ENCODE assay signal across 17 cellular contexts in the genomic region with DNA sequence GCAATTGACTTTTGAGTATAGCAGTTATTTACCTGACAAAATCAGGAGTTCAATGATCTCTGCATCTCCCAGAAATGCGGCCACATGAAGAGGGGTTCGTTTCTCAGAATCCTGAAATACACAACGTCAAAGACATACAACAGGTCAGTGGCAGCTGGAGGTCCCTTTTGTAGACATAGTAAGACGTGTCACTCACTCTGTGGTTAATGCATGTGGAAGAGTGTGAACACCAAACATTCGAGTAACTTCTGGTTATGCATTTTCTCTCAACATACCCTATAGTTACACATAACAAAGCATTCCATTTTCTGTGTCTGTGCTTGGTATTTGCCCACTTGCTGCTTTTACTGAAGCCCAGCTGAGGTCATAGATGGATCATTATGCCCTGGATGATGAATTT.
DNase-seq lines count a peak whose midpoint lies in the region; ATAC-seq lines count a peak whose summit lies in the region.
"Had no signal": no experiment of that assay in that cellular context is flagged by ENCODE, and none has a peak within 500 bp of the region (broad histone marks: within the 10 kb centered on the region; RNA-seq: fewer than 3 reads in every experiment).

No MANE protein-coding gene starts in this region.

- H3K27me3 Mint-ChIP-seq in activated T-cell treated with anti-CD3 and anti-CD28 coated beads, Interleukin-2, amount 50 U/mL, for 72 hours (ENCODE audit: low read depth) = no peaks in the 10 kb centered on the region
- no peaks in the 10 kb centered on the region for H3K27me3 Mint-ChIP-seq in T-cell
- no peaks in the 10 kb centered on the region for H3K27me3 Mint-ChIP-seq in central memory CD8-positive, alpha-beta T cell
- no peaks in the 10 kb centered on the region for H3K27me3 Mint-ChIP-seq in stimulated activated memory B cell treated with anti-CD40 and anti-IgM and Interleukin-4, amounts not matched to agents 10 μg/mL and 1 μg/mL and 100 μg/mL, for 72 hours

- peak overlapping the region; percentile 64 for H3K27ac Mint-ChIP-seq in activated T-cell treated with anti-CD3 and anti-CD28 coated beads, Interleukin-2, amount 50 U/mL, for 72 hours
- peak overlapping the region; percentile 90 to 95 for H3K27ac Mint-ChIP-seq in T-cell
- peak overlapping the region; percentile 36 for H3K27ac Mint-ChIP-seq in central memory CD8-positive, alpha-beta T cell (ENCODE audit: low read depth)
- peak overlapping the region; percentile 98 for H3K27ac Mint-ChIP-seq in stimulated activated memory B cell treated with anti-CD40 and anti-IgM and Interleukin-4, amounts not matched to agents 10 μg/mL and 1 μg/mL and 100 μg/mL, for 72 hours
- H3K27ac Mint-ChIP-seq: mesothelial cell of epicardium had no signal

- CTCF ChIA-PET in T-cell (lab: Charles Lee) = interaction anchor here in 1 of 2 donors (0.6 kb wide), 1 partner anchor 51 kb away, joined by 3 read pairs; no protein-coding TSS in a partner anchor

- H3K4me3 Mint-ChIP-seq in activated T-cell treated with anti-CD3 and anti-CD28 coated beads, Interleukin-2, amount 50 U/mL, for 72 hours = peak overlapping the region in 1 of 2 donors; percentile 2
- H3K4me3 Mint-ChIP-seq in T-cell = peak overlapping the region in 1 of 3 donors; percentile 11
- H3K4me3 Mint-ChIP-seq in central memory CD8-positive, alpha-beta T cell = no peak overlapping the region
- H3K4me3 Mint-ChIP-seq in stimulated activated memory B cell treated with anti-CD40 and anti-IgM and Interleukin-4, amounts not matched to agents 10 μg/mL and 1 μg/mL and 100 μg/mL, for 72 hours = no peak overlapping the region
- H3K4me3 Mint-ChIP-seq: mesothelial cell of epicardium had no signal

- no peak for DNase-seq in activated T-cell treated with anti-CD3 and anti-CD28 coated beads, Interleukin-2, amount 50 U/mL, for 72 hours
- no peak for DNase-seq in activated T-cell treated with anti-CD3 and anti-CD28 coated beads, Interleukin-2, amount 50 U/mL, for 1 hour
- DNase-seq in T-cell (no peak), NCI-H1417 treated with DMSO at 0.1 percent for 48 hours (lab: John Stamatoyannopoulos, UW) (no peak), cerebellum (ENCODE audit: low spot score) (no peak), DMS153 (lab: John Stamatoyannopoulos, UW) (no peak)
- no peak for DNase-seq in central memory CD8-positive, alpha-beta T cell (ENCODE audit: low spot score in 2 of 2)
- DNase-seq: ACHN; dorsolateral prefrontal cortex; left colon; MM.1S; NCI-H187; NCI-H2227 treated with DMSO at 0.1 percent for 48 hours; stimulated activated naive CD4-positive, alpha-beta T cell treated with Interleukin-2 at 50 U/mL for 16 hours; upper lobe of right lung had no signal

- peaks cover 5 to 9% of the 10 kb centered on the region in 2 donors for H3K36me3 Mint-ChIP-seq in activated T-cell treated with anti-CD3 and anti-CD28 coated beads, Interleukin-2, amount 50 U/mL, for 72 hours (ENCODE audit: insufficient read depth in 2 of 2)
- H3K36me3 Mint-ChIP-seq in T-cell = peaks cover 17% of the 10 kb centered on the region
- peaks cover 29% of the 10 kb centered on the region for H3K36me3 Mint-ChIP-seq in central memory CD8-positive, alpha-beta T cell (ENCODE audit: insufficient read depth)
- peaks cover 37% of the 10 kb centered on the region for H3K36me3 Mint-ChIP-seq in stimulated activated memory B cell treated with anti-CD40 and anti-IgM and Interleukin-4, amounts not matched to agents 10 μg/mL and 1 μg/mL and 100 μg/mL, for 72 hours
- H3K36me3 Mint-ChIP-seq: mesothelial cell of epicardium had no signal

- peaks cover 83% of the 10 kb centered on the region for H3K4me1 Mint-ChIP-seq in activated T-cell treated with anti-CD3 and anti-CD28 coated beads, Interleukin-2, amount 50 U/mL, for 72 hours (ENCODE audit: low read depth)
- peaks cover 83 to 86% (median 86%) of the 10 kb centered on the region in 3 donors for H3K4me1 Mint-ChIP-seq in T-cell
- H3K4me1 Mint-ChIP-seq in central memory CD8-positive, alpha-beta T cell = peaks cover 75% of the 10 kb centered on the region
- peaks cover 77% of the 10 kb centered on the region for H3K4me1 Mint-ChIP-seq in stimulated activated memory B cell treated with anti-CD40 and anti-IgM and Interleukin-4, amounts not matched to agents 10 μg/mL and 1 μg/mL and 100 μg/mL, for 72 hours

- H3K9me3 Mint-ChIP-seq in activated T-cell treated with anti-CD3 and anti-CD28 coated beads, Interleukin-2, amount 50 U/mL, for 72 hours = no peaks in the 10 kb centered on the region
- H3K9me3 Mint-ChIP-seq in T-cell = no peaks in the 10 kb centered on the region
- H3K9me3 Mint-ChIP-seq in central memory CD8-positive, alpha-beta T cell = no peaks in the 10 kb centered on the region
- H3K9me3 Mint-ChIP-seq in stimulated activated memory B cell treated with anti-CD40 and anti-IgM and Interleukin-4, amounts not matched to agents 10 μg/mL and 1 μg/mL and 100 μg/mL, for 72 hours = no peaks in the 10 kb centered on the region
- H3K9me3 Mint-ChIP-seq: mesothelial cell of epicardium had no signal

- peak; percentile 22 to 42 for ATAC-seq in activated T-cell treated with anti-CD3 and anti-CD28 coated beads, Interleukin-2, amount 50 U/mL, for 72 hours (replicated peaks in 1 of 2)
- no peak for ATAC-seq in T-cell (replicated peaks in 1 of 4)
- no peak for ATAC-seq in central memory CD8-positive, alpha-beta T cell (replicated peaks; ENCODE audit: extremely low read depth, poor library complexity, severe bottlenecking)
- no peak for ATAC-seq in stimulated activated memory B cell treated with anti-CD40 and anti-IgM and Interleukin-4, amounts not matched to agents 10 μg/mL and 1 μg/mL and 100 μg/mL, for 72 hours
- ATAC-seq: upper lobe of right lung had no signal

- POLR2A ChIA-PET in T-cell (lab: Charles Lee) = interaction anchor here in 1 of 2 donors (0.6 kb wide), 1 partner anchor 17 kb away, joined by 10 read pairs; no protein-coding TSS in a partner anchor

Comparison
In these comparisons a context has a peak if more than half of its experiments do, and no peak if none do; other contexts are left out.
1. ATAC-seq: peak in activated T-cell treated with anti-CD3 and anti-CD28 coated beads, Interleukin-2, amount 50 U/mL, for 72 hours (2 of 2); none in T-cell (0 of 4), central memory CD8-positive, alpha-beta T cell (single experiment) and stimulated activated memory B cell treated with anti-CD40 and anti-IgM and Interleukin-4, amounts not matched to agents 10 μg/mL and 1 μg/mL and 100 μg/mL, for 72 hours (single experiment).
2. H3K27ac Mint-ChIP-seq: peak in every context shown above with its lines; median percentile 98 in stimulated activated memory B cell treated with anti-CD40 and anti-IgM and Interleukin-4, amounts not matched to agents 10 μg/mL and 1 μg/mL and 100 μg/mL, for 72 hours; 92 in T-cell; 64 in activated T-cell treated with anti-CD3 and anti-CD28 coated beads, Interleukin-2, amount 50 U/mL, for 72 hours; 36 in central memory CD8-positive, alpha-beta T cell.